In genomic region chr11:83152245-83152644, GRCh38 we compare ENCODE assay signal across 2 cellular contexts.
TF ChIP-seq lines count a peak whose summit lies in the region.

No MANE protein-coding gene starts in this region.

TF ChIP-seq in HCT116, 20 proteins besides CTCF, POLR2A, EP300 and RAD21:
- TF ChIP-seq POLR2AphosphoS5 (IDR thresholded peaks at IDR 0.05; ENCODE audit: low read depth, low read length) (no peak), FOSL1 (IDR thresholded peaks at IDR 0.05; ENCODE audit: low read depth) (no peak), SRF (IDR thresholded peaks at IDR 0.05; ENCODE audit: low read depth) (no peak), SP1 (IDR thresholded peaks at IDR 0.05; ENCODE audit: low read depth) (no peak), ELF1 (IDR thresholded peaks at IDR 0.05; ENCODE audit: borderline replicate concordance, low read depth) (no peak), YY1 (IDR thresholded peaks at IDR 0.05; ENCODE audit: extremely low read depth, insufficient replicate concordance, low read depth, low read length) (no peak), TCF7L2 (IDR thresholded peaks at IDR 0.05; ENCODE audit: borderline replicate concordance, extremely low read depth, insufficient read depth, insufficient read length) (no peak), ZBTB33 (IDR thresholded peaks at IDR 0.05; ENCODE audit: extremely low read depth, insufficient replicate concordance, low read length) (no peak)

TF ChIP-seq in K562, 482 proteins besides CTCF, POLR2A, EP300 and RAD21:
- TF ChIP-seq TEAD4 (IDR thresholded peaks at IDR 0.05; ENCODE audit: low read length) (peak; percentile 44), TEAD4 (CRISPR knock-in tag; IDR thresholded peaks at IDR 0.05; ENCODE audit: borderline replicate concordance) (no peak), SREBF2 (CRISPR knock-in tag; IDR thresholded peaks at IDR 0.05) (no peak), EWSR1 (IDR thresholded peaks at IDR 0.05; ENCODE audit: borderline replicate concordance, low read depth, partially characterized antibody) (no peak), ARID1B (IDR thresholded peaks at IDR 0.05) (peak; percentile 6; the same call in 1 of the 2 replicates), ZFP1 (CRISPR knock-in tag; IDR thresholded peaks at IDR 0.05) (no peak), PRMT5 (CRISPR knock-in tag; IDR thresholded peaks at IDR 0.05) (no peak), SOX6 (IDR thresholded peaks at IDR 0.05) (peak; percentile 56; the same call in 1 of the 2 replicates), CBFA2T3 (IDR thresholded peaks at IDR 0.05) (peak; percentile 68), ETS1 (conservative IDR thresholded peaks at IDR 0.05; ENCODE audit: control insufficient read depth, low read depth, low read length) (no peak), CBFA2T2 (conservative IDR thresholded peaks at IDR 0.05) (0 out of 2 replicates have a peak, but pooled peaks have one; percentile 21), GATAD2B (IDR thresholded peaks at IDR 0.05; ENCODE audit: borderline replicate concordance) (0 out of 2 replicates have a peak, but pooled peaks have one; percentile 34), CREBBP (IDR thresholded peaks at IDR 0.05; ENCODE audit: low read depth, low read length) (no peak), REST (CRISPR knock-in tag; IDR thresholded peaks at IDR 0.05; ENCODE audit: low read depth) (no peak), KHSRP (IDR thresholded peaks at IDR 0.05) (no peak), ZC3H8 (IDR thresholded peaks at IDR 0.05) (no peak), KDM5B (IDR thresholded peaks at IDR 0.05; ENCODE audit: insufficient replicate concordance, low read depth, low read length) (no peak), TAL1 (IDR thresholded peaks at IDR 0.05) (peak; percentile 31; the same call in 1 of the 2 replicates)
